In genomic region chr7:64888561-64888900, GRCh38 we compare ENCODE assay signal across 8 cellular contexts. TPM values are rescaled to one million over a fixed set of nuclear protein-coding genes. Genes with fewer than 3 reads are reported as not detected.
DNase-seq lines count a peak whose midpoint lies in the region; ATAC-seq, FAIRE-seq and TF ChIP-seq lines count a peak whose summit lies in the region.

No MANE protein-coding gene starts in this region.

- no peak overlapping the region for H3K27ac ChIP-seq in rectal smooth muscle tissue (ENCODE audit: low read depth, low read length)

- H3K4me1 Mint-ChIP-seq in activated B cell treated with CpG ODN at 0.5 μM for 24 hours, result peaks cover 12% of the 10 kb centered on the region

- peaks cover 10% of the 10 kb centered on the region for H3K27me3 ChIP-seq in rectal smooth muscle tissue (ENCODE audit: control insufficient read depth, insufficient read depth, low read length)

- CTCF ChIA-PET in activated B cell treated with CpG ODN at 0.5 μM for 24 hours (lab: Charles Lee), result interaction anchor here (0.8 to 1.3 kb wide), 3 partner anchors 9 to 419 kb away, joined by 3 read pairs; no protein-coding TSS in a partner anchor

- no peaks in the 10 kb centered on the region for H3K9me3 Mint-ChIP-seq in activated B cell treated with CpG ODN at 0.5 μM for 24 hours

- no peaks in the 10 kb centered on the region for H3K36me3 ChIP-seq in rectal smooth muscle tissue (ENCODE audit: control insufficient read depth, insufficient read depth, low read length)

- peaks cover 50% of the 10 kb centered on the region for H3K27me3 Mint-ChIP-seq in activated B cell treated with CpG ODN at 0.5 μM for 24 hours

- FAIRE-seq in HTR-8/SVneo (lab: Jason Lieb, UNC), result no peak

- DNase-seq in activated B cell treated with CpG ODN at 0.5 μM for 24 hours, result no peak
- no peak for DNase-seq in left ventricle myocardium superior
- no peak for DNase-seq in HTR-8/SVneo (ENCODE audit: insufficient read length, low spot score)
- no peak for DNase-seq in kidney glomerular epithelial cell (lab: John Stamatoyannopoulos, UW)

- no peak overlapping the region for H3K27ac Mint-ChIP-seq in activated B cell treated with CpG ODN at 0.5 μM for 24 hours

- peaks cover 23% of the 10 kb centered on the region for H3K4me1 ChIP-seq in rectal smooth muscle tissue (ENCODE audit: control insufficient read depth, insufficient read depth, low read length)

- peak overlapping the region; percentile 49 for H3K9ac ChIP-seq in rectal smooth muscle tissue (ENCODE audit: low read length)

- peak overlapping the region; percentile 86 for H3K4me3 Mint-ChIP-seq in activated B cell treated with CpG ODN at 0.5 μM for 24 hours

- POLR2A ChIA-PET in activated B cell treated with CpG ODN at 0.5 μM for 24 hours (lab: Charles Lee), result interaction anchor here (0.6 to 1.5 kb wide), 2 partner anchors 14 to 94 kb away, joined by 4 to 5 read pairs; partner anchors contain the start of genes ZNF138 and ZNF273

- no peak for TF ChIP-seq CTCF in activated B cell treated with CpG ODN at 0.5 μM for 24 hours (IDR thresholded peaks at IDR 0.05)

- H3K4me3 ChIP-seq in GM08714 (ENCODE audit: low read length), result peak overlapping the region; percentile 10; the same call in 1 of the 2 replicates
- peak overlapping the region; percentile 77 for H3K4me3 ChIP-seq in rectal smooth muscle tissue (ENCODE audit: low read length)

- ATAC-seq in activated B cell treated with CpG ODN at 0.5 μM for 24 hours (ENCODE audit: low read depth) (peak; percentile 26), left ventricle myocardium superior (peak; percentile 47), GM18498 (IDR thresholded peaks at IDR 0.05; ENCODE audit: unreplicated experiment) (no peak), GM19467 (IDR thresholded peaks at IDR 0.05; ENCODE audit: unreplicated experiment) (no peak)

- H3K36me3 Mint-ChIP-seq in activated B cell treated with CpG ODN at 0.5 μM for 24 hours (ENCODE audit: low read depth), result peaks cover 2% of the 10 kb centered on the region

- intact Hi-C loops in activated B cell treated with CpG ODN at 0.5 μM for 24 hours (cut with micrococcal nuclease), result loop anchor here (1.0 to 10.0 kb wide), 2 partner anchors 15 to 254 kb away; partner anchors contain the start of gene ZNF273
- intact Hi-C loops in left ventricle myocardium superior (cut with micrococcal nuclease), result no loop called here

RNA-seq across cellular contexts. Expression of gene ZNF273, which starts 14.5 kb away (rescaled TPM):
- total RNA-seq in activated B cell treated with CpG ODN at 0.5 μM for 24 hours (10.6 and 12.3 TPM in 2 replicates), left ventricle myocardium superior (2.4 TPM)

Comparison
In these comparisons a context has a peak if more than half of its experiments do, and no peak if none do; other contexts are left out.
1. ATAC-seq: peak in activated B cell treated with CpG ODN at 0.5 μM for 24 hours (single experiment) and left ventricle myocardium superior (single experiment); none in GM18498 (single experiment) and GM19467 (single experiment).